In the genomic region with DNA sequence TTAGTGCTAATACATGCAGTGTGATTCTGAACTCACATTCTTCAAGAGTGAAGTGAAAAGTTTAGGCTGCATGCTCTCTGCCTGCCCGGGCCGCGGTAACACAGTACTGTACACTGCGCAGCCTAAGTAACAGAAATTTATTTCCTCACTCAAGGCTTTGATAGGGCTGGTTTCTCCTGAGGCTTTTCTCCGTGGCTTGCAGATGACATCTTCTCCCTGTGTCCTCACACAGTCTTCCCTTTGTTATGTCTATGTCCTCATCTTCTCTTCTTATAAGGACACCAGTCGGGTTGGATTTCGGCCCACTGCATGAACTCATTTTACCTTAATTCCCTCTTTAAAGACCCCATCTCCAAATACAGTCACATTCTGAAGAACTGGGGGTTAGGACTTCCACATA, we compare ENCODE assay signal across 13 cellular contexts. TPM values are rescaled to one million over a fixed set of nuclear protein-coding genes. Genes with fewer than 3 reads are reported as not detected.
DNase-seq lines count a peak whose midpoint lies in the region; ATAC-seq and TF ChIP-seq lines count a peak whose summit lies in the region.
"Had no signal": no experiment of that assay in that cellular context is flagged by ENCODE, and none has a peak within 500 bp of the region (broad histone marks: within the 10 kb centered on the region; RNA-seq: fewer than 3 reads in every experiment).

No MANE protein-coding gene starts in this region.

- H3K27me3 ChIP-seq in left ventricle myocardium inferior (ENCODE audit: low read depth) (no peaks in the 10 kb centered on the region), smooth muscle cell (ENCODE audit: low read depth) (no peaks in the 10 kb centered on the region)
- H3K27me3 ChIP-seq: BLaER1 treated with 17β-estradiol and CSF1 and Interleukin-3, amounts not matched to agents 10 nM and 100 nM had no signal

- no peaks in the 10 kb centered on the region for H4K20me1 ChIP-seq in smooth muscle cell (ENCODE audit: low read depth)
- H4K20me1 ChIP-seq: BLaER1 treated with 17β-estradiol and CSF1 and Interleukin-3, amounts not matched to agents 10 nM and 100 nM had no signal

- CTCF ChIA-PET in WTC11 (lab: Charles Lee), result interaction anchor here (1.2 kb wide), 1 partner anchor 177 kb away, joined by 4 read pairs; no protein-coding TSS in a partner anchor

- no peak overlapping the region for H3K27ac ChIP-seq in left ventricle myocardium inferior (replicated peaks)
- peak overlapping the region; percentile 85 for H3K27ac ChIP-seq in smooth muscle cell (ENCODE audit: low read depth)
- H3K27ac ChIP-seq: BLaER1 treated with 17β-estradiol and CSF1 and Interleukin-3, amounts not matched to agents 10 nM and 100 nM had no signal

- H3F3A ChIP-seq in smooth muscle cell (ENCODE audit: low read depth), result peaks cover 9% of the 10 kb centered on the region

- H3K36me3 ChIP-seq in left ventricle myocardium inferior (no peaks in the 10 kb centered on the region), smooth muscle cell (ENCODE audit: low read depth) (no peaks in the 10 kb centered on the region)
- H3K36me3 ChIP-seq: BLaER1 treated with 17β-estradiol and CSF1 and Interleukin-3, amounts not matched to agents 10 nM and 100 nM had no signal

- H3K36me3 Mint-ChIP-seq in WTC11, result no peaks in the 10 kb centered on the region
- H3K36me3 Mint-ChIP-seq in neural crest cell (ENCODE audit: low read depth), result no peaks in the 10 kb centered on the region
- H3K36me3 Mint-ChIP-seq: CD4-positive, CD25-positive, alpha-beta regulatory T cell had no signal

- WGBS in smooth muscle cell (ENCODE audit: low lambda C conversion rate), result 63% methylated on average over 7 of the region's 7 CpGs

- DNase-seq in Right ventricle myocardium inferior (ENCODE audit: missing footprints) (no peak), left ventricle myocardium inferior (no peak), WTC11 (ENCODE audit: low spot score) (no peak), neural crest cell (ENCODE audit: low read depth, low spot score) (no peak), smooth muscle cell (lab: John Stamatoyannopoulos, UW; ENCODE audit: unreplicated experiment) (no peak), omental fat pad (ENCODE audit: low spot score) (no peak), GF-D8 (lab: John Stamatoyannopoulos, UW) (no peak)
- no peak for DNase-seq in activated T-cell treated with anti-CD3 and anti-CD28 coated beads, Interleukin-2, amount 50 U/mL, for 1 hour
- DNase-seq: 8988T; CD4-positive, CD25-positive, alpha-beta regulatory T cell; DMS53 had no signal

- H3K79me2 ChIP-seq in smooth muscle cell (ENCODE audit: low read depth), result no peaks in the 10 kb centered on the region

- H3K9ac ChIP-seq in smooth muscle cell (ENCODE audit: low read depth), result peak overlapping the region; percentile 19
- H3K9ac ChIP-seq: BLaER1 treated with 17β-estradiol and CSF1 and Interleukin-3, amounts not matched to agents 10 nM and 100 nM had no signal

- no peak overlapping the region for H3K4me3 ChIP-seq in left ventricle myocardium inferior
- H3K4me3 ChIP-seq in smooth muscle cell, result no peak overlapping the region
- H3K4me3 ChIP-seq: BLaER1 treated with 17β-estradiol and CSF1 and Interleukin-3, amounts not matched to agents 10 nM and 100 nM had no signal

- H3K27ac Mint-ChIP-seq in WTC11, result peak overlapping the region; percentile 33; the same call in 1 of the 2 replicates
- peak overlapping the region; percentile 44 for H3K27ac Mint-ChIP-seq in neural crest cell (ENCODE audit: unreplicated experiment)
- H3K27ac Mint-ChIP-seq: CD4-positive, CD25-positive, alpha-beta regulatory T cell had no signal

- H2AFZ ChIP-seq in smooth muscle cell (ENCODE audit: low read depth), result no peak overlapping the region

- H3K4me3 Mint-ChIP-seq in WTC11 (no peak overlapping the region), neural crest cell (peak overlapping the region; percentile 1)
- H3K4me3 Mint-ChIP-seq: CD4-positive, CD25-positive, alpha-beta regulatory T cell had no signal

- TF ChIP-seq CTCF in left ventricle myocardium inferior (IDR thresholded peaks at IDR 0.05; ENCODE audit: borderline replicate concordance), result no peak
- no peak for TF ChIP-seq CTCF in WTC11 (IDR thresholded peaks at IDR 0.05)
- TF ChIP-seq CTCF in neural crest cell (conservative IDR thresholded peaks at IDR 0.05), result no peak
- TF ChIP-seq CTCF in smooth muscle cell (IDR thresholded peaks at IDR 0.05; ENCODE audit: borderline replicate concordance, insufficient read depth, poor library complexity, severe bottlenecking), result no peak
- no peak for TF ChIP-seq CTCF in omental fat pad (IDR thresholded peaks at IDR 0.05)

- ATAC-seq in Right ventricle myocardium inferior (peak; percentile 26), WTC11 (no peak), omental fat pad (ENCODE audit: low FRiP score) (no peak)
- ATAC-seq: HCT116 had no signal

- H3K4me1 Mint-ChIP-seq in WTC11, result peaks cover 15% of the 10 kb centered on the region
- peaks cover 27% of the 10 kb centered on the region for H3K4me1 Mint-ChIP-seq in neural crest cell
- H3K4me1 Mint-ChIP-seq: CD4-positive, CD25-positive, alpha-beta regulatory T cell had no signal

- H3K9me3 ChIP-seq in left ventricle myocardium inferior (replicated peaks) (no peaks in the 10 kb centered on the region), smooth muscle cell (replicated peaks; ENCODE audit: low read depth) (no peaks in the 10 kb centered on the region)
- H3K9me3 ChIP-seq: BLaER1 treated with 17β-estradiol and CSF1 and Interleukin-3, amounts not matched to agents 10 nM and 100 nM had no signal

- H3K27me3 Mint-ChIP-seq in WTC11 (ENCODE audit: low read depth), result no peaks in the 10 kb centered on the region
- no peaks in the 10 kb centered on the region for H3K27me3 Mint-ChIP-seq in neural crest cell (ENCODE audit: low read depth)
- H3K27me3 Mint-ChIP-seq: CD4-positive, CD25-positive, alpha-beta regulatory T cell had no signal

- H3K9me3 Mint-ChIP-seq in WTC11 (no peaks in the 10 kb centered on the region), neural crest cell (peaks cover 2% of the 10 kb centered on the region)
- H3K9me3 Mint-ChIP-seq: CD4-positive, CD25-positive, alpha-beta regulatory T cell had no signal

- POLR2A ChIA-PET in WTC11 (lab: Charles Lee), result no interaction called here

- no peaks in the 10 kb centered on the region for H3K4me1 ChIP-seq in left ventricle myocardium inferior
- peaks cover 25% of the 10 kb centered on the region for H3K4me1 ChIP-seq in smooth muscle cell (ENCODE audit: low read depth)

- intact Hi-C loops in Right ventricle myocardium inferior (cut with DNase I), result no loop called here
- intact Hi-C loops in left ventricle myocardium inferior (cut with micrococcal nuclease), result no loop called here

- H3K4me2 ChIP-seq in smooth muscle cell, result peak overlapping the region; percentile 58
- H3K4me2 ChIP-seq: BLaER1 treated with 17β-estradiol and CSF1 and Interleukin-3, amounts not matched to agents 10 nM and 100 nM had no signal

TF ChIP-seq in WTC11, 78 proteins besides CTCF, POLR2A, EP300 and RAD21 (continues in another document):
- TF ChIP-seq FOXP1 (CRISPR knock-in tag; IDR thresholded peaks at IDR 0.05; ENCODE audit: borderline replicate concordance), result no peak
- TF ChIP-seq, protein P1, sequence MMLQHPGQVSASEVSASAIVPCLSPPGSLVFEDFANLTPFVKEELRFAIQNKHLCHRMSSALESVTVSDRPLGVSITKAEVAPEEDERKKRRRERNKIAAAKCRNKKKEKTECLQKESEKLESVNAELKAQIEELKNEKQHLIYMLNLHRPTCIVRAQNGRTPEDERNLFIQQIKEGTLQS (CRISPR knock-in tag; conservative IDR thresholded peaks at IDR 0.05), result no peak
- TF ChIP-seq, protein P2, sequence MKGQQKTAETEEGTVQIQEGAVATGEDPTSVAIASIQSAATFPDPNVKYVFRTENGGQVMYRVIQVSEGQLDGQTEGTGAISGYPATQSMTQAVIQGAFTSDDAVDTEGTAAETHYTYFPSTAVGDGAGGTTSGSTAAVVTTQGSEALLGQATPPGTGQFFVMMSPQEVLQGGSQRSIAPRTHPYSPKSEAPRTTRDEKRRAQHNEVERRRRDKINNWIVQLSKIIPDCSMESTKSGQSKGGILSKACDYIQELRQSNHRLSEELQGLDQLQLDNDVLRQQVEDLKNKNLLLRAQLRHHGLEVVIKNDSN (CRISPR knock-in tag; IDR thresholded peaks at IDR 0.05), result no peak
- TF ChIP-seq, protein P3, sequence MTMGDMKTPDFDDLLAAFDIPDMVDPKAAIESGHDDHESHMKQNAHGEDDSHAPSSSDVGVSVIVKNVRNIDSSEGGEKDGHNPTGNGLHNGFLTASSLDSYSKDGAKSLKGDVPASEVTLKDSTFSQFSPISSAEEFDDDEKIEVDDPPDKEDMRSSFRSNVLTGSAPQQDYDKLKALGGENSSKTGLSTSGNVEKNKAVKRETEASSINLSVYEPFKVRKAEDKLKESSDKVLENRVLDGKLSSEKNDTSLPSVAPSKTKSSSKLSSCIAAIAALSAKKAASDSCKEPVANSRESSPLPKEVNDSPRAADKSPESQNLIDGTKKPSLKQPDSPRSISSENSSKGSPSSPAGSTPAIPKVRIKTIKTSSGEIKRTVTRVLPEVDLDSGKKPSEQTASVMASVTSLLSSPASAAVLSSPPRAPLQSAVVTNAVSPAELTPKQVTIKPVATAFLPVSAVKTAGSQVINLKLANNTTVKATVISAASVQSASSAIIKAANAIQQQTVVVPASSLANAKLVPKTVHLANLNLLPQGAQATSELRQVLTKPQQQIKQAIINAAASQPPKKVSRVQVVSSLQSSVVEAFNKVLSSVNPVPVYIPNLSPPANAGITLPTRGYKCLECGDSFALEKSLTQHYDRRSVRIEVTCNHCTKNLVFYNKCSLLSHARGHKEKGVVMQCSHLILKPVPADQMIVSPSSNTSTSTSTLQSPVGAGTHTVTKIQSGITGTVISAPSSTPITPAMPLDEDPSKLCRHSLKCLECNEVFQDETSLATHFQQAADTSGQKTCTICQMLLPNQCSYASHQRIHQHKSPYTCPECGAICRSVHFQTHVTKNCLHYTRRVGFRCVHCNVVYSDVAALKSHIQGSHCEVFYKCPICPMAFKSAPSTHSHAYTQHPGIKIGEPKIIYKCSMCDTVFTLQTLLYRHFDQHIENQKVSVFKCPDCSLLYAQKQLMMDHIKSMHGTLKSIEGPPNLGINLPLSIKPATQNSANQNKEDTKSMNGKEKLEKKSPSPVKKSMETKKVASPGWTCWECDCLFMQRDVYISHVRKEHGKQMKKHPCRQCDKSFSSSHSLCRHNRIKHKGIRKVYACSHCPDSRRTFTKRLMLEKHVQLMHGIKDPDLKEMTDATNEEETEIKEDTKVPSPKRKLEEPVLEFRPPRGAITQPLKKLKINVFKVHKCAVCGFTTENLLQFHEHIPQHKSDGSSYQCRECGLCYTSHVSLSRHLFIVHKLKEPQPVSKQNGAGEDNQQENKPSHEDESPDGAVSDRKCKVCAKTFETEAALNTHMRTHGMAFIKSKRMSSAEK (CRISPR knock-in tag; IDR thresholded peaks at IDR 0.05; ENCODE audit: borderline replicate concordance), result no peak

RNA-seq across cellular contexts. Expression of a gene that starts 51.1 kb away (rescaled TPM):
- total RNA-seq in Right ventricle myocardium inferior (4.8 TPM), left ventricle myocardium inferior (4.4 TPM), WTC11 (2021) (3.5 to 5.4 TPM (median 5.2 TPM) in 3 replicates), neural crest cell (19.3 and 20.3 TPM in 2 replicates), smooth muscle cell (0.81 and 1.3 TPM in 2 replicates), omental fat pad (10 to 100 TPM in 1 of 4 donors, 1 to 10 TPM in 3; 7.0 to 11.9 (median 8.8) TPM)
- polyA plus RNA-seq in smooth muscle cell, result 0.40 and 0.50 TPM in 2 replicates
